ENCODE assay signal across 8 cellular contexts in the genomic region with DNA sequence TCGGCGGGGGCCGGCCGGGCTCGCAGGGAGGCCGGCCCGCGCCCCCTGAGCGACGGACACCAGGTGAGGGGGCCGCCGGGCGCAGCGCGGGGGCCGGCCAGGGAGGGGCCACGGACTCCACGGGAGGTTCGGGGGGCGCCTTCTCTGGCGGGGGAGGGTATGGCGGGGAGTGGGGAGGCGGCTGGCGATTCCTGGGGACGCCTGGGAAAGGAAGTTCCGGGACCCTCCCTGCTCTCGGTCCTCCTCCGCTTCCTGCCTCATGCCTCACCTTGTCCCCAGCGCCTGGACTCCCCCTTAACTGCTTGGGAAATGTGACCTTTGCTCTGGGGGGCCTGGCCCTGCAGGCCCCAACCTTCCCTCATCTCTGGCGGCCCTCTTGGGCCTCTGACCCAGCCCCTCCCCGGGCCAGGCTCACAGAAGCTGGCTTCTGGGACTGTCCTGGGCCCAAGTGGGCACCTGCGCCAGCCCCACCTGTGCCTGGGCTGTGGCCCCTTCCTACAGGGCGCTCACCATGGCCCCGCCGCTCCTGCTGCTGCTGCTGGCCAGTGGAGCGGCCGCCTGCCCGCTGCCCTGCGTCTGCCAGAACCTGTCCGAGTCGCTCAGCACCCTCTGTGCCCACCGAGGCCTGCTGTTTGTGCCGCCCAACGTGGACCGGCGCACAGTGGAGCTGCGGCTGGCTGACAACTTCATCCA.
DNase-seq lines count a peak whose midpoint lies in the region; ATAC-seq and TF ChIP-seq lines count a peak whose summit lies in the region.

No MANE protein-coding gene starts in this region.

- ATAC-seq in GM21526 (IDR thresholded peaks at IDR 0.05; ENCODE audit: low FRiP score, unreplicated experiment), result no peak

- no peaks in the 10 kb centered on the region for H3K27me3 Mint-ChIP-seq in nephron (ENCODE audit: low read depth)

- H3K9ac ChIP-seq in KMS-11, result peak overlapping the region; percentile 57; the same call in 1 of the 2 replicates

- H3K79me2 ChIP-seq in KMS-11 (ENCODE audit: insufficient read depth, low read depth), result peaks cover 9% of the 10 kb centered on the region; the same call in 1 of the 2 replicates

- no peaks in the 10 kb centered on the region for H3K36me3 ChIP-seq in KMS-11 (ENCODE audit: insufficient read depth)

- no peaks in the 10 kb centered on the region for H3K9me3 Mint-ChIP-seq in nephron

- H3K4me1 Mint-ChIP-seq in nephron, result peaks cover 10% of the 10 kb centered on the region

- peak overlapping the region; percentile 63 for H3K4me2 ChIP-seq in KMS-11

- peaks cover 10% of the 10 kb centered on the region for H3K4me1 ChIP-seq in KMS-11 (ENCODE audit: low read depth, poor library complexity, severe bottlenecking)

- H3K4me3 Mint-ChIP-seq in nephron, result peak overlapping the region; percentile 79 to 86 (median 85)

- H2AFZ ChIP-seq in KMS-11 (ENCODE audit: low read depth), result peak overlapping the region; percentile 18; the same call in 1 of the 2 replicates

- H4K20me1 ChIP-seq in KMS-11 (ENCODE audit: insufficient read depth), result no peaks in the 10 kb centered on the region

- DNase-seq in cardiac fibroblast (ENCODE audit: low read depth in 2 of 2), result no peak
- no peak for DNase-seq in NCI-H2196 (lab: John Stamatoyannopoulos, UW; ENCODE audit: unreplicated experiment)
- DNase-seq in HuH-7 (ENCODE audit: low spot score), result no peak
- DNase-seq in NAMALWA (ENCODE audit: low spot score), result no peak

- no peak overlapping the region; the same call in 1 of the 2 replicates for H3K27ac ChIP-seq in KMS-11

- H3K36me3 Mint-ChIP-seq in nephron (ENCODE audit: low read depth), result no peaks in the 10 kb centered on the region

- H3K4me3 ChIP-seq in GM08714 (ENCODE audit: low read length), result peak overlapping the region; percentile 89
- no peak overlapping the region for H3K4me3 ChIP-seq in KMS-11 (IDR thresholded peaks at IDR 0.05; ENCODE audit: insufficient read depth, low read depth, low read length)
- H3K4me3 ChIP-seq in cardiac fibroblast (replicated peaks in 1 of 2; ENCODE audit: low read depth in 2 of 2, low read length in 2 of 2), result peak overlapping the region; percentile 47 to 68

- TF ChIP-seq CTCF in KMS-11 (conservative IDR thresholded peaks at IDR 0.05; ENCODE audit: low read depth, low read length) (no peak), cardiac fibroblast (IDR thresholded peaks at IDR 0.05; ENCODE audit: low read depth, low read length) (no peak), nephron (IDR thresholded peaks at IDR 0.05; ENCODE audit: unreplicated experiment in 3 of 3) (no peak)

- H3K27ac Mint-ChIP-seq in nephron, result peak overlapping the region in 1 of 3 experiments; percentile 66

- no peaks in the 10 kb centered on the region for H3K27me3 ChIP-seq in KMS-11 (ENCODE audit: insufficient read depth, low read depth)
